In genomic region chr7:134541501-134542194, GRCh38 we compare ENCODE assay signal across 2 cellular contexts.
TF ChIP-seq lines count a peak whose summit lies in the region.

No MANE protein-coding gene starts in this region.

TF ChIP-seq in A549, 52 proteins besides CTCF, POLR2A, EP300 and RAD21:
- peak; percentile 96 for TF ChIP-seq POLR2AphosphoS2 (conservative IDR thresholded peaks at IDR 0.05; ENCODE audit: low read length)
- peak; percentile 45; the same call in 1 of the 2 replicates for TF ChIP-seq RARB (CRISPR knock-in tag; IDR thresholded peaks at IDR 0.05)
- peak; percentile 31 for TF ChIP-seq HMGXB4 (CRISPR knock-in tag; IDR thresholded peaks at IDR 0.05; ENCODE audit: borderline replicate concordance)
- peak; percentile 22 for TF ChIP-seq TP53 (CRISPR knock-in tag; IDR thresholded peaks at IDR 0.05)
- TF ChIP-seq CHD2 (IDR thresholded peaks at IDR 0.05; ENCODE audit: low read length, partially characterized antibody): peak; percentile 43

TF ChIP-seq in HepG2, 621 proteins besides CTCF, POLR2A, EP300 and RAD21:
- peak; percentile 23; the same call in 1 of the 2 replicates for TF ChIP-seq RBFOX2 (IDR thresholded peaks at IDR 0.05; ENCODE audit: low read depth, low read length)
